Comparison of ENCODE assay signal across 24 cellular contexts in genomic region chr9:116697341-116697740, GRCh38. TPM values are rescaled to one million over a fixed set of nuclear protein-coding genes. Genes with fewer than 3 reads are reported as not detected.
DNase-seq lines count a peak whose midpoint lies in the region; ATAC-seq and TF ChIP-seq lines count a peak whose summit lies in the region.
"Had no signal": no experiment of that assay in that cellular context is flagged by ENCODE, and none has a peak within 500 bp of the region (broad histone marks: within the 10 kb centered on the region; RNA-seq: fewer than 3 reads in every experiment).

No MANE protein-coding gene starts in this region.

- no peaks in the 10 kb centered on the region for H3K9me2 ChIP-seq in GM23248 (ENCODE audit: insufficient read depth)

- H3K27ac ChIP-seq in ACC112 (ENCODE audit: low read depth, low read length): peak overlapping the region; percentile 31
- H3K27ac ChIP-seq in GM23248: peak overlapping the region; percentile 59
- no peak overlapping the region for H3K27ac ChIP-seq in thyroid gland
- H3K27ac ChIP-seq in adrenal gland: no peak overlapping the region
- H3K27ac ChIP-seq: esophagus muscularis mucosa, HL-60 had no signal

- H3K36me3 ChIP-seq in ACC112 (ENCODE audit: insufficient read depth, low read length) (peaks cover 44% of the 10 kb centered on the region), GM23248 (ENCODE audit: low read depth) (peaks cover 31% of the 10 kb centered on the region), thyroid gland (peaks cover 19 to 23% of the 10 kb centered on the region in 2 donors), adrenal gland (replicated peaks in 1 of 2) (peaks cover 0 to 25% of the 10 kb centered on the region in 2 donors)

- no peak for ATAC-seq in HG02884 (IDR thresholded peaks at IDR 0.05; ENCODE audit: unreplicated experiment)
- ATAC-seq: activated CD8-positive, alpha-beta T cell treated with anti-CD3 and anti-CD28 coated beads for 36 hours; activated T-cell treated with anti-CD3 and anti-CD28 coated beads, Interleukin-2, amount 50 U/mL, for 4 hours; CD8-positive, alpha-beta T cell; left colon; WTC11 had no signal

- H3K9me3 ChIP-seq in GM23248 (ENCODE audit: low read depth) (no peaks in the 10 kb centered on the region), thyroid gland (no peaks in the 10 kb centered on the region), adrenal gland (replicated peaks in 1 of 3) (no peaks in the 10 kb centered on the region)
- H3K9me3 ChIP-seq: esophagus muscularis mucosa had no signal

- H3F3A ChIP-seq in GM23248 (ENCODE audit: insufficient read depth): peaks cover 57% of the 10 kb centered on the region

- peaks cover under 1% of the 10 kb centered on the region; the same call in 1 of the 2 replicates for H4K20me1 ChIP-seq in GM23248 (ENCODE audit: insufficient read depth)

- no peaks in the 10 kb centered on the region for H3K27me3 ChIP-seq in ACC112 (ENCODE audit: insufficient read depth, low read length)
- H3K27me3 ChIP-seq in GM23248 (replicated peaks; ENCODE audit: insufficient read depth): no peaks in the 10 kb centered on the region
- no peaks in the 10 kb centered on the region for H3K27me3 ChIP-seq in thyroid gland
- no peaks in the 10 kb centered on the region for H3K27me3 ChIP-seq in adrenal gland
- H3K27me3 ChIP-seq: dorsolateral prefrontal cortex, esophagus muscularis mucosa had no signal

- no peak overlapping the region for H2AFZ ChIP-seq in ACC112 (ENCODE audit: low read length, unreplicated experiment)
- no peak overlapping the region for H2AFZ ChIP-seq in GM23248

- WGBS in GM23248 (ENCODE audit: low coverage in 1 of 2, low lambda C conversion rate in 2 of 2, missing lambda C conversion rate in 2 of 2), 2 experiments: 0% methylated on average over 1 of the region's 1 CpG
- 91% methylated on average over 1 of the region's 1 CpG for WGBS in thyroid gland, 2 donors
- WGBS in adrenal gland, 4 donors: 86 to 92% (median 89%) methylated on average over 1 of the region's 1 CpG

- 0 out of 2 replicates have a peak overlapping the region, but pooled peaks have one; percentile 5 for H3K9ac ChIP-seq in GM23248

- TF ChIP-seq CTCF in astrocyte of the spinal cord (IDR thresholded peaks at IDR 0.05; ENCODE audit: low read depth, low read length) (no peak), thyroid gland (IDR thresholded peaks at IDR 0.05) (no peak), adrenal gland (IDR thresholded peaks at IDR 0.05) (no peak)

- no peak overlapping the region for H3K4me3 ChIP-seq in ACC112 (ENCODE audit: low read depth, low read length)
- H3K4me3 ChIP-seq in GM23248: no peak overlapping the region
- H3K4me3 ChIP-seq in astrocyte of the spinal cord (ENCODE audit: low read depth, low read length): no peak overlapping the region
- no peak overlapping the region for H3K4me3 ChIP-seq in thyroid gland (replicated peaks in 1 of 3)
- H3K4me3 ChIP-seq in adrenal gland: no peak overlapping the region
- H3K4me3 ChIP-seq: esophagus muscularis mucosa had no signal

- DNase-seq in GM23248: peak; percentile 82
- peak; percentile 48 for DNase-seq in astrocyte of the spinal cord (ENCODE audit: low read depth, low spot score)
- DNase-seq in foreskin melanocyte: peak; percentile 94
- DNase-seq in stimulated activated CD8-positive, alpha-beta memory T cell treated with anti-CD3 and anti-CD28 coated beads, Interleukin-4, amount 100 ng/mL, for 48 hours: no peak
- DNase-seq in thyroid gland: no peak
- DNase-seq in adrenal gland: no peak
- DNase-seq: activated CD8-positive, alpha-beta T cell treated with anti-CD3 and anti-CD28 coated beads for 36 hours; activated naive CD4-positive, alpha-beta T cell treated with anti-CD3 and anti-CD28 coated beads, Interleukin-2, amount 10 ng/mL, durations not matched to agents 7 days and 5 days; activated T-cell treated with anti-CD3 and anti-CD28 coated beads, Interleukin-2, amount 50 U/mL, for 4 hours; CD8-positive, alpha-beta T cell; dorsolateral prefrontal cortex; left colon; midbrain; NCI-H2081 treated with DMSO at 0.1 percent for 48 hours; NCI-H526 treated with DMSO at 0.1 percent for 48 hours; nephron progenitor cell; SIG-M5; stimulated activated CD4-positive, alpha-beta T cell treated with anti-CD3 and anti-CD28 coated beads, Interleukin-12 subunit alpha, Interleukin-12 subunit beta, amount 100 ng/mL, for 4 hours; T-helper 2 cell had no signal

- in situ Hi-C loops in GM23248 (cut with MboI): no loop called here
- in situ Hi-C loops in astrocyte of the spinal cord (cut with HindIII; ENCODE audit: low sequenced_read_pairs): no loop called here

- H3K79me2 ChIP-seq in ACC112 (ENCODE audit: control insufficient read depth, insufficient read depth, low read length, unreplicated experiment): peaks cover 79% of the 10 kb centered on the region
- peaks cover 90% of the 10 kb centered on the region for H3K79me2 ChIP-seq in GM23248 (ENCODE audit: insufficient read depth)

- peak overlapping the region; percentile 54 for H3K4me2 ChIP-seq in GM23248 (ENCODE audit: unreplicated experiment)

- intact Hi-C loops in thyroid gland (cut with DNase I): no loop called here
- intact Hi-C loops in adrenal gland (cut with DNase I): no loop called here

- peaks cover 38% of the 10 kb centered on the region for H3K4me1 ChIP-seq in ACC112 (ENCODE audit: control insufficient read depth, insufficient read depth, low read length, unreplicated experiment)
- H3K4me1 ChIP-seq in GM23248 (ENCODE audit: insufficient read depth): peaks cover 70% of the 10 kb centered on the region
- H3K4me1 ChIP-seq in thyroid gland: no peaks in the 10 kb centered on the region
- peaks cover 0 to 42% of the 10 kb centered on the region in 2 donors for H3K4me1 ChIP-seq in adrenal gland (replicated peaks in 1 of 2)

- TF ChIP-seq POLR2A in thyroid gland (IDR thresholded peaks at IDR 0.05) (no peak), adrenal gland (IDR thresholded peaks at IDR 0.05) (no peak)

RNA-seq across cellular contexts. Expression of gene TRIM32, which starts 10.2 kb away (rescaled TPM):
- total RNA-seq in GM23248 (2014; rRNA removed; shearing (Covaris generic)): 38.2 and 41.9 TPM in 2 replicates
- polyA plus RNA-seq in GM23248 (2016; fragmentation: Nextera tagmentation; extraction: Ambion mirVana) (34.5 and 37.0 TPM in 2 replicates), adrenal gland (10 to 100 TPM in 1 of 3 donors, 1 to 10 TPM in 2; 3.5 to 14.6 (median 3.8) TPM)
- total RNA-seq in thyroid gland (10 to 100 TPM; 15.8 to 20.3 (median 20.0) TPM), adrenal gland (10 to 100 TPM; 14.4 to 40.1 (median 26.1) TPM)

Comparison
In these comparisons a context has a peak if more than half of its experiments do, and no peak if none do; other contexts are left out.
1. H3K27ac ChIP-seq: peak in ACC112 (single experiment) and GM23248 (single experiment); none in thyroid gland (0 of 3) and adrenal gland (0 of 5).
2. DNase-seq: peak in GM23248 (single experiment), astrocyte of the spinal cord (single experiment) and foreskin melanocyte (single experiment); none in stimulated activated CD8-positive, alpha-beta memory T cell treated with anti-CD3 and anti-CD28 coated beads, Interleukin-4, amount 100 ng/mL, for 48 hours (single experiment), thyroid gland (0 of 2) and adrenal gland (0 of 7).